Comparison of ENCODE assay signal across 17 cellular contexts in the genomic region with DNA sequence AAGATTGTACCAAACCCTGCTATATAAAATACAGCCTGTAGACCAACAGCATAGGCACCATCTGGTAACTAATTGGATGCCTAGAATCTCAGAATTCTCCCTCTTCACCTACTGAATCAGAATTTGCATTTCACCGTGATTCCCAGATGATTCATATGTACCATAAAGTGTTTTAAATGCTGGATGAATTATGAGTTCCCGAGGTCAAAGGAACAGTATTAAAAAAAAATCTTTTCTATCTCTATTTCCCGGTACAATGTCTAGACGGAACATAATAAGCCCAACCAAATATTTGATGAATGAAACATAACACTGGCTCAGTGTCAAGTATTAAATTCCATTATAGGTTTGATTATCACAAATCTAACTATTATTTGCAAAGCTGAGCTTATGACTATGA.
DNase-seq lines count a peak whose midpoint lies in the region; ATAC-seq, FAIRE-seq and TF ChIP-seq lines count a peak whose summit lies in the region.
"Had no signal": no experiment of that assay in that cellular context is flagged by ENCODE, and none has a peak within 500 bp of the region (broad histone marks: within the 10 kb centered on the region; RNA-seq: fewer than 3 reads in every experiment).

No MANE protein-coding gene starts in this region.

- in situ Hi-C loops in GM13976 (cut with MboI; ENCODE audit: low sequenced_read_pairs, unreplicated experiment), result no loop called here

- intact Hi-C loops in Calu3 (cut with micrococcal nuclease; ENCODE audit: unreplicated experiment), result loop anchor here (5.0 to 10.0 kb wide), 4 partner anchors 100 to 512 kb away; no protein-coding TSS in a partner anchor
- intact Hi-C loops in mucosa of descending colon (cut with DNase I, micrococcal nuclease), result no loop called here
- intact Hi-C loops in Caco-2 (cut with micrococcal nuclease; ENCODE audit: unreplicated experiment), result no loop called here

- H3K4me3 ChIP-seq in mucosa of descending colon (no peak overlapping the region), Caco-2 (ENCODE audit: low read depth, low read length) (no peak overlapping the region)
- H3K4me3 ChIP-seq: sigmoid colon, SJSA1, upper lobe of right lung had no signal

- H3K27ac Mint-ChIP-seq in Calu3 (ENCODE audit: unreplicated experiment) (peak overlapping the region; percentile 97), Caco-2 (ENCODE audit: unreplicated experiment) (no peak overlapping the region)
- H3K27ac Mint-ChIP-seq: B cell; stimulated activated effector memory CD8-positive, alpha-beta T cell treated with anti-CD3 and anti-CD28 coated beads, Interleukin-12 subunit alpha, Interleukin-12 subunit beta, amount 100 ng/mL, for 72 hours had no signal

- H3K36me3 Mint-ChIP-seq in Calu3 (ENCODE audit: insufficient read depth, unreplicated experiment), result peaks cover 7% of the 10 kb centered on the region
- H3K36me3 Mint-ChIP-seq in Caco-2 (ENCODE audit: insufficient read depth, unreplicated experiment), result no peaks in the 10 kb centered on the region
- H3K36me3 Mint-ChIP-seq: stimulated activated effector memory CD8-positive, alpha-beta T cell treated with anti-CD3 and anti-CD28 coated beads, Interleukin-12 subunit alpha, Interleukin-12 subunit beta, amount 100 ng/mL, for 72 hours had no signal

- H3K27me3 Mint-ChIP-seq in Calu3 (ENCODE audit: unreplicated experiment), result no peaks in the 10 kb centered on the region
- no peaks in the 10 kb centered on the region for H3K27me3 Mint-ChIP-seq in Caco-2 (ENCODE audit: insufficient read depth, unreplicated experiment)
- H3K27me3 Mint-ChIP-seq: B cell had no signal

- no peaks in the 10 kb centered on the region for H3K9me3 ChIP-seq in mucosa of descending colon
- no peaks in the 10 kb centered on the region for H3K9me3 ChIP-seq in Caco-2
- H3K9me3 ChIP-seq: sigmoid colon, SJSA1, upper lobe of right lung had no signal

- peak; percentile 33 for FAIRE-seq in endometrium (lab: Jason Lieb, UNC)
- no peak for FAIRE-seq in urothelium cell line (lab: Jason Lieb, UNC)

- H3K9me3 Mint-ChIP-seq in Calu3 (ENCODE audit: low read depth, unreplicated experiment) (no peaks in the 10 kb centered on the region), Caco-2 (ENCODE audit: unreplicated experiment) (no peaks in the 10 kb centered on the region)
- H3K9me3 Mint-ChIP-seq: activated T-cell treated with anti-CD3 and anti-CD28 coated beads, Interleukin-2, amount 50 U/mL, for 4 hours had no signal

- peaks cover 6% of the 10 kb centered on the region for H3K4me1 ChIP-seq in mucosa of descending colon (ENCODE audit: low read depth)
- H3K4me1 ChIP-seq in Caco-2, result no peaks in the 10 kb centered on the region
- H3K4me1 ChIP-seq: SJSA1 had no signal

- BruUV-seq in Calu3 (replicated peaks; lab: Mats Ljungman, UMichigan) (no TSS peak), Caco-2 (replicated peaks; lab: Mats Ljungman, UMichigan) (no TSS peak)

- ATAC-seq in mucosa of descending colon, result peak; percentile 79
- no peak for ATAC-seq in HG03457 (IDR thresholded peaks at IDR 0.05; ENCODE audit: unreplicated experiment)
- ATAC-seq: activated T-cell treated with anti-CD3 and anti-CD28 coated beads, Interleukin-2, amount 50 U/mL, for 4 hours; stimulated activated effector memory CD8-positive, alpha-beta T cell treated with anti-CD3 and anti-CD28 coated beads, Interleukin-12 subunit alpha, Interleukin-12 subunit beta, amount 100 ng/mL, for 72 hours; upper lobe of right lung had no signal

- H3K36me3 ChIP-seq in mucosa of descending colon (ENCODE audit: low read depth) (no peaks in the 10 kb centered on the region), Caco-2 (ENCODE audit: control insufficient read depth, insufficient read depth, low read length) (no peaks in the 10 kb centered on the region)
- H3K36me3 ChIP-seq: sigmoid colon, SJSA1, upper lobe of right lung had no signal

- CTCF ChIA-PET in Calu3 (lab: Charles Lee) (no interaction called here), Caco-2 (lab: Charles Lee) (no interaction called here)

- H3K4me1 Mint-ChIP-seq in Calu3 (ENCODE audit: low read depth, unreplicated experiment) (peaks cover 43% of the 10 kb centered on the region), Caco-2 (ENCODE audit: low read depth, unreplicated experiment) (no peaks in the 10 kb centered on the region)
- H3K4me1 Mint-ChIP-seq: stimulated activated effector memory CD8-positive, alpha-beta T cell treated with anti-CD3 and anti-CD28 coated beads, Interleukin-12 subunit alpha, Interleukin-12 subunit beta, amount 100 ng/mL, for 72 hours had no signal

- DNase-seq in Calu3, result no peak
- DNase-seq in NCI-H69 (lab: John Stamatoyannopoulos, UW), result peak; percentile 17
- DNase-seq in mucosa of descending colon, result no peak
- no peak for DNase-seq in GM13976 (ENCODE audit: low spot score)
- DNase-seq in urothelium cell line (ENCODE audit: low spot score), result no peak
- no peak for DNase-seq in Caco-2
- DNase-seq: activated T-cell treated with anti-CD3 and anti-CD28 coated beads, Interleukin-2, amount 50 U/mL, for 4 hours; H7; NCI-H1436; NCI-H2227 treated with DMSO at 0.1 percent for 48 hours; sigmoid colon; upper lobe of right lung had no signal

- POLR2A ChIA-PET in Caco-2 (lab: Charles Lee), result no interaction called here

- no peak for TF ChIP-seq CTCF in Calu3 (IDR thresholded peaks at IDR 0.05; ENCODE audit: unreplicated experiment)
- TF ChIP-seq CTCF in mucosa of descending colon (IDR thresholded peaks at IDR 0.05), result no peak
- TF ChIP-seq CTCF in GM13976 (IDR thresholded peaks at IDR 0.05; ENCODE audit: borderline replicate concordance, control extremely low read depth, extremely low read depth, insufficient read depth, missing control alignments), result no peak
- TF ChIP-seq CTCF in Caco-2 (IDR thresholded peaks at IDR 0.05; ENCODE audit: insufficient read depth in 1 of 2, low read depth in 1 of 2, low read length in 1 of 2, severe bottlenecking in 1 of 2, unreplicated experiment in 1 of 2), result no peak

- H3K4me3 Mint-ChIP-seq in Calu3 (ENCODE audit: low read depth, unreplicated experiment) (peak overlapping the region; percentile 26), Caco-2 (ENCODE audit: unreplicated experiment) (no peak overlapping the region)
- H3K4me3 Mint-ChIP-seq: activated T-cell treated with anti-CD3 and anti-CD28 coated beads, Interleukin-2, amount 50 U/mL, for 4 hours; B cell; stimulated activated effector memory CD8-positive, alpha-beta T cell treated with anti-CD3 and anti-CD28 coated beads, Interleukin-12 subunit alpha, Interleukin-12 subunit beta, amount 100 ng/mL, for 72 hours had no signal

- no peaks in the 10 kb centered on the region for H3K27me3 ChIP-seq in Caco-2 (replicated peaks; ENCODE audit: control insufficient read depth, insufficient read depth, low read length)
- H3K27me3 ChIP-seq: sigmoid colon, SJSA1, upper lobe of right lung had no signal
